In genomic region chr12:109654357-109654756, GRCh38 we compare ENCODE assay signal across 19 cellular contexts.
"Had no signal": no experiment of that assay in that cellular context is flagged by ENCODE, and none has a peak within 500 bp of the region (broad histone marks: within the 10 kb centered on the region; RNA-seq: fewer than 3 reads in every experiment).

No MANE protein-coding gene starts in this region.

- H3K4me3 ChIP-seq: ascending aorta, breast epithelium, gastroesophageal sphincter, lung, skin epidermis, suprapubic skin, upper lobe of left lung had no signal

- H3K27me3 ChIP-seq: ascending aorta, breast epithelium, upper lobe of left lung had no signal

- H3K4me3 Mint-ChIP-seq: activated naive CD4-positive, alpha-beta T cell treated with anti-CD3 and anti-CD28 coated beads for 36 hours; activated naive CD8-positive, alpha-beta T cell treated with anti-CD3 and anti-CD28 coated beads, Interleukin-2, amount 50 U/mL, for 24 hours; mesothelial cell of epicardium; stimulated activated naive CD8-positive, alpha-beta T cell treated with anti-CD3 and anti-CD28 coated beads, Interleukin-15, Interleukin-2, amounts not matched to agents 100 ng/mL and 50 ng/mL, for 24 hours had no signal

- DNase-seq: activated CD4-positive, alpha-beta T cell treated with anti-CD3 and anti-CD28 coated beads, Interleukin-2, amount 50 U/mL, for 4 hours; activated CD4-positive, CD25-positive, alpha-beta regulatory T cell treated with anti-CD3 and anti-CD28 coated beads, Interleukin-2, amount 50 U/mL, for 72 hours; activated naive CD4-positive, alpha-beta T cell treated with anti-CD3 and anti-CD28 coated beads for 36 hours; activated naive CD8-positive, alpha-beta T cell treated with anti-CD3 and anti-CD28 coated beads, Interleukin-2, amount 50 U/mL, for 24 hours; activated T-cell treated with anti-CD3 and anti-CD28 coated beads, Interleukin-2, amount 50 U/mL, for 1 hour; hippocampal formation; retina had no signal

- H3K27ac ChIP-seq: ascending aorta, breast epithelium, gastroesophageal sphincter, neutrophil, parathyroid adenoma, skin epidermis, suprapubic skin, upper lobe of left lung had no signal

- H3K36me3 Mint-ChIP-seq: mesothelial cell of epicardium had no signal

- H3K9me3 Mint-ChIP-seq: activated naive CD4-positive, alpha-beta T cell treated with anti-CD3 and anti-CD28 coated beads for 36 hours; activated naive CD8-positive, alpha-beta T cell treated with anti-CD3 and anti-CD28 coated beads, Interleukin-2, amount 50 U/mL, for 24 hours; activated T-helper 2 cell treated with anti-CD3 and anti-CD28 coated beads, Interferon-gamma antibody, Interleukin-2, Interleukin-4, amounts not matched to agents 10 μg/mL and 5 μg/mL and 100 μg/mL, durations not matched to agents 14 hours and 24 hours and 36 hours; mesothelial cell of epicardium; stimulated activated naive CD8-positive, alpha-beta T cell treated with anti-CD3 and anti-CD28 coated beads, Interleukin-15, Interleukin-2, amounts not matched to agents 100 ng/mL and 50 ng/mL, for 24 hours had no signal

- H3K4me1 Mint-ChIP-seq: activated naive CD8-positive, alpha-beta T cell treated with anti-CD3 and anti-CD28 coated beads, Interleukin-2, amount 50 U/mL, for 24 hours had no signal

- H3K4me1 ChIP-seq: ascending aorta, breast epithelium, gastroesophageal sphincter, parathyroid adenoma, suprapubic skin, upper lobe of left lung had no signal

- H3K36me3 ChIP-seq: ascending aorta, breast epithelium, gastroesophageal sphincter, neutrophil, suprapubic skin, upper lobe of left lung had no signal

- H3K9me3 ChIP-seq: ascending aorta, breast epithelium, gastroesophageal sphincter, neutrophil, suprapubic skin, upper lobe of left lung had no signal

- ATAC-seq: activated naive CD8-positive, alpha-beta T cell treated with anti-CD3 and anti-CD28 coated beads, Interleukin-2, amount 50 U/mL, for 24 hours; gastroesophageal sphincter had no signal

- H3K27ac Mint-ChIP-seq: activated naive CD4-positive, alpha-beta T cell treated with anti-CD3 and anti-CD28 coated beads for 36 hours; activated naive CD8-positive, alpha-beta T cell treated with anti-CD3 and anti-CD28 coated beads, Interleukin-2, amount 50 U/mL, for 24 hours; activated T-helper 2 cell treated with anti-CD3 and anti-CD28 coated beads, Interferon-gamma antibody, Interleukin-2, Interleukin-4, amounts not matched to agents 10 μg/mL and 5 μg/mL and 100 μg/mL, durations not matched to agents 14 hours and 24 hours and 36 hours; mesothelial cell of epicardium; stimulated activated naive CD8-positive, alpha-beta T cell treated with anti-CD3 and anti-CD28 coated beads, Interleukin-15, Interleukin-2, amounts not matched to agents 100 ng/mL and 50 ng/mL, for 24 hours had no signal
